Comparison of ENCODE assay signal across 14 cellular contexts in the genomic region with DNA sequence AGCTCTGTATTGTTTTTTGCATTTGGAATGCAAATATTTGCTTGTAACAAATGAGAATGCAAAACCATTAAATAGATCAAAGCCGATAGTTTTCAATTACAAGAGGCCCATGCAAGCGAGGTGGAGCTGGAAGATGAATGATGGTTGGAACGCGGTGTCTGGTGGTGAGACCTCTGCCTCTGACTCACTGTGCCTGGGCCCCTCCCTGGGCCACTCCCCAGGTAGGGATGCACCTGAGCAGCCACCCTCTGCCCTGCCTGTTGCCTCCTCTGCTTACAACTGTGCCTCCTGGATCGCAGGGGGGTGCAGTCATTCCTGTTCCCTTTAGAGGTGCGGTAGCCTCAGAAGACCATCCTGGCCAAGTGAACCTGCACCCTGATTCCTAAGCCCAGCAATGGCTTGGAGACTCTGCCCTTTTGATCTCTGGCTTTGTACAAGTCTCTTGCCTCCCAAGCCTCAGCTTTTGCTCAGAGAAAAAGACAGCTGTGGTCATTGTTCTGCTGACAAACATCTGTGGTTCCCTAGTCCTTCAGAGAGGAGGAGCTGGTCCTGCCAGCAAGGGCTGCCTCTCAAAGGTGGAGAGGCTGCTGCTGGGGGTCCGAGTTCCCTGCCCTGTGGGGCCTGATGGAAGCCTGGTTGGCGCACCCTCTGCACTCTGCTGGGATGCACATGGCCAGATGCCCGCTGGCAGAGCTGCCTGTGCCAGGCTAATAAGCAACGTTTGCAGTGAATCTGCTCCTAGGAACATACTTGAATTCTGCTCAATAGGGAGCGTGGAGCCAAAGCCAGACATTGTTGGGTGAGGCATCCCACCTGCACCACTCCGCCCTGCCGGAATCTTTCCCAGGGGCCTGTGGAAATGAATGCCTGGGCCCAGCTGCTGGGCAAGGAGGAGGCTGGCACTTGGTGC.
DNase-seq lines count a peak whose midpoint lies in the region.
"Had no signal": no experiment of that assay in that cellular context is flagged by ENCODE, and none has a peak within 500 bp of the region (broad histone marks: within the 10 kb centered on the region; RNA-seq: fewer than 3 reads in every experiment).

No MANE protein-coding gene starts in this region.

- H3K27me3 ChIP-seq in layer of hippocampus (ENCODE audit: control insufficient read depth, insufficient read depth, low read length), result no peaks in the 10 kb centered on the region

- peak overlapping the region; percentile 4 for H3K27ac ChIP-seq in layer of hippocampus (ENCODE audit: low read depth, low read length)
- H3K27ac ChIP-seq: PC-9 had no signal

- peak; percentile 71 to 84 for DNase-seq in NCI-H526 (lab: John Stamatoyannopoulos, UW)
- peak; percentile 88 for DNase-seq in SW480 (ENCODE audit: low spot score)
- DNase-seq in posterior cingulate gyrus, result peak in 7 of 10 donors; percentile 34 to 91 (median 43)
- no peak for DNase-seq in DMS153 (lab: John Stamatoyannopoulos, UW)
- DNase-seq in GM19238 (ENCODE audit: insufficient read length, low spot score), result no peak
- no peak for DNase-seq in NCI-H2227 (lab: John Stamatoyannopoulos, UW; ENCODE audit: unreplicated experiment)
- DNase-seq: CD8-positive, alpha-beta T cell; KG1; NCI-H1105 treated with DMSO at 0.1 percent for 48 hours; NCI-H187 treated with DMSO at 0.1 percent for 48 hours; NCI-H524; PC-9; Right ventricle myocardium superior had no signal

- intact Hi-C loops in posterior cingulate gyrus (cut with DNase I), result no loop called here

Comparison
In these comparisons a context has a peak if more than half of its experiments do, and no peak if none do; other contexts are left out.
1. DNase-seq: peak in NCI-H526 (2 of 2), SW480 (single experiment) and posterior cingulate gyrus (7 of 10); none in DMS153 (single experiment), GM19238 (single experiment) and NCI-H2227 (single experiment).